In the genomic region with DNA sequence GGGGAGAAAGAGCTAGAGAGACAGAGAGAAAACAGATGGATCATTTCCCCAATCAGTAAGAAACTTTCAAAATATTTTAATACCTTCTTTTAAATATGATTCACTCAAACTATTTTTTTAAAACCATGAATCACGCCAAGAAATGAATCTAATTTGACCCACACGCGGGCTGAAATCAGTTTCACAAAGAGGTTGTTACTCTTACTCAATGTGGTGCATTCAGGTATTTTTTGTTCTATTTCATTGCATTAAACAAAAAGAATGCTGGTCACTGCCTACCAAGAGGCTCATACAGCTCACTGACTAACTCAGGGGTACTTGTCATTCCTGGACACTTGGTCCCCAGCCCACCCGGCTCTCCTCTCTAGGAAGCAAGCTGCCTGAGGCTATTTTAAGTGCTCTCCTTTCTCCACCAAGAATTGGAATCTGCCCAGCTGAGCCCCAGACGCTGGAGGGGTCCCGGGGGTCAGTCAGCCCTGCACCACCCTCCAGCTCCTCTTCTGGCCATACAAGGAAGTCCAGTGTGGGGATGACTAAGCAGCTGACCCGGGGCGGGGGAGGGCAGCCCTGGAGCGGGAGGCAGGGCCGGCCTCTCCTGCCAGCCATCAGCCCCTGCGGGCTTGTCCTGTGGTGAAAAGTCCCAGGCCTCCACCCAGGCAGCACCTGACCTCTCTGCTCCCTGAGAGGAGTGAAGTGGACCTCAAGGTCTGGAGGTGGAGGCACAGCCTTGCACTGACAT, we compare ENCODE assay signal across 1 cellular context.
TF ChIP-seq lines count a peak whose summit lies in the region.

No MANE protein-coding gene starts in this region.

TF ChIP-seq in WTC11, 78 proteins besides CTCF, POLR2A, EP300 and RAD21 (continued from another document):
- TF ChIP-seq ZNF425 (CRISPR knock-in tag; conservative IDR thresholded peaks at IDR 0.05) = no peak
- TF ChIP-seq, protein P1, sequence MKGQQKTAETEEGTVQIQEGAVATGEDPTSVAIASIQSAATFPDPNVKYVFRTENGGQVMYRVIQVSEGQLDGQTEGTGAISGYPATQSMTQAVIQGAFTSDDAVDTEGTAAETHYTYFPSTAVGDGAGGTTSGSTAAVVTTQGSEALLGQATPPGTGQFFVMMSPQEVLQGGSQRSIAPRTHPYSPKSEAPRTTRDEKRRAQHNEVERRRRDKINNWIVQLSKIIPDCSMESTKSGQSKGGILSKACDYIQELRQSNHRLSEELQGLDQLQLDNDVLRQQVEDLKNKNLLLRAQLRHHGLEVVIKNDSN (CRISPR knock-in tag; IDR thresholded peaks at IDR 0.05) = 0 out of 2 replicates have a peak, but pooled peaks have one; percentile 37
- TF ChIP-seq TCF7 (CRISPR knock-in tag; IDR thresholded peaks at IDR 0.05; ENCODE audit: low read depth) = no peak
- peak; percentile 37; the same call in 1 of the 2 replicates for TF ChIP-seq ZNF423 (CRISPR knock-in tag; IDR thresholded peaks at IDR 0.05)
- peak; percentile 91 for TF ChIP-seq NFE2L1 (CRISPR knock-in tag; IDR thresholded peaks at IDR 0.05)
- TF ChIP-seq, protein P2, sequence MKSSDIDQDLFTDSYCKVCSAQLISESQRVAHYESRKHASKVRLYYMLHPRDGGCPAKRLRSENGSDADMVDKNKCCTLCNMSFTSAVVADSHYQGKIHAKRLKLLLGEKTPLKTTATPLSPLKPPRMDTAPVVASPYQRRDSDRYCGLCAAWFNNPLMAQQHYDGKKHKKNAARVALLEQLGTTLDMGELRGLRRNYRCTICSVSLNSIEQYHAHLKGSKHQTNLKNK (CRISPR knock-in tag; IDR thresholded peaks at IDR 0.05) = no peak
- TF ChIP-seq FOXP1 (CRISPR knock-in tag; IDR thresholded peaks at IDR 0.05; ENCODE audit: borderline replicate concordance) = 0 out of 2 replicates have a peak, but pooled peaks have one; percentile 20
- TF ChIP-seq, protein P3, sequence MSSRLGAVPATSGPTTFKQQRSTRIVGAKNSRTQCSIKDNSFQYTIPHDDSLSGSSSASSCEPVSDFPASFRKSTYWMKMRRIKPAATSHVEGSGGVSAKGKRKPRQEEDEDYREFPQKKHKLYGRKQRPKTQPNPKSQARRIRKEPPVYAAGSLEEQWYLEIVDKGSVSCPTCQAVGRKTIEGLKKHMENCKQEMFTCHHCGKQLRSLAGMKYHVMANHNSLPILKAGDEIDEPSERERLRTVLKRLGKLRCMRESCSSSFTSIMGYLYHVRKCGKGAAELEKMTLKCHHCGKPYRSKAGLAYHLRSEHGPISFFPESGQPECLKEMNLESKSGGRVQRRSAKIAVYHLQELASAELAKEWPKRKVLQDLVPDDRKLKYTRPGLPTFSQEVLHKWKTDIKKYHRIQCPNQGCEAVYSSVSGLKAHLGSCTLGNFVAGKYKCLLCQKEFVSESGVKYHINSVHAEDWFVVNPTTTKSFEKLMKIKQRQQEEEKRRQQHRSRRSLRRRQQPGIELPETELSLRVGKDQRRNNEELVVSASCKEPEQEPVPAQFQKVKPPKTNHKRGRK (CRISPR knock-in tag; IDR thresholded peaks at IDR 0.05; ENCODE audit: borderline replicate concordance) = no peak
- no peak for TF ChIP-seq SMAD4 (CRISPR knock-in tag; IDR thresholded peaks at IDR 0.05)
- no peak for TF ChIP-seq HMGA2 (CRISPR knock-in tag; IDR thresholded peaks at IDR 0.05)
- TF ChIP-seq JUN (CRISPR knock-in tag; IDR thresholded peaks at IDR 0.05) = no peak
TF ChIP-seq in WTC11: peak in this region for 5.
